Comparison of ENCODE assay signal across 23 cellular contexts in genomic region chr5:141786700-141787099, GRCh38.
DNase-seq lines count a peak whose midpoint lies in the region; ATAC-seq, FAIRE-seq and TF ChIP-seq lines count a peak whose summit lies in the region.
"Had no signal": no experiment of that assay in that cellular context is flagged by ENCODE, and none has a peak within 500 bp of the region (broad histone marks: within the 10 kb centered on the region; RNA-seq: fewer than 3 reads in every experiment).

No MANE protein-coding gene starts in this region.

- no peak for TF ChIP-seq RAD21 in HepG2 (CRISPR knock-in tag; IDR thresholded peaks at IDR 0.05)

- no peaks in the 10 kb centered on the region for H3K36me3 ChIP-seq in HepG2 (replicated peaks in 1 of 2; ENCODE audit: control insufficient read depth in 1 of 2, insufficient read depth in 2 of 2, low read length in 2 of 2)
- H3K36me3 ChIP-seq in right lobe of liver, result no peaks in the 10 kb centered on the region
- H3K36me3 ChIP-seq in osteoblast (ENCODE audit: insufficient read depth, low read length), result no peaks in the 10 kb centered on the region
- H3K36me3 ChIP-seq in PC-9 (ENCODE audit: low read depth), result no peaks in the 10 kb centered on the region
- H3K36me3 ChIP-seq: BLaER1 treated with 17β-estradiol and CSF1 and Interleukin-3, amounts not matched to agents 10 nM and 100 nM had no signal

- BruUV-seq in HepG2 (replicated peaks; lab: Mats Ljungman, UMichigan) (no TSS peak), PC-9 (replicated peaks; lab: Mats Ljungman, UMichigan) (no TSS peak)

- H3K4me2 ChIP-seq in HepG2 (ENCODE audit: low read depth, low read length) (no peak overlapping the region), osteoblast (ENCODE audit: insufficient read depth, low read length) (no peak overlapping the region), PC-9 (no peak overlapping the region)
- H3K4me2 ChIP-seq: A549; BLaER1 treated with 17β-estradiol and CSF1 and Interleukin-3, amounts not matched to agents 10 nM and 100 nM had no signal

- H3K36me3 Mint-ChIP-seq in glutamatergic neuron (ENCODE audit: unreplicated experiment), result no peaks in the 10 kb centered on the region
- H3K36me3 Mint-ChIP-seq: CD8-positive, alpha-beta T cell had no signal

- peaks cover 2% of the 10 kb centered on the region for H3K9me3 Mint-ChIP-seq in glutamatergic neuron (ENCODE audit: unreplicated experiment)
- H3K9me3 Mint-ChIP-seq: CD4-positive, alpha-beta T cell; CD8-positive, alpha-beta T cell had no signal

- TF ChIP-seq EP300 in HepG2 (IDR thresholded peaks at IDR 0.05; ENCODE audit: low read depth in 2 of 2, low read length in 2 of 2), result no peak
- TF ChIP-seq EP300 in HepG2 (CRISPR knock-in tag; IDR thresholded peaks at IDR 0.05; ENCODE audit: borderline replicate concordance), result no peak

- H3K27ac ChIP-seq in HepG2 (ENCODE audit: extremely low read length, insufficient read depth, low read length), result no peak overlapping the region
- H3K27ac ChIP-seq in right lobe of liver, result no peak overlapping the region
- no peak overlapping the region for H3K27ac ChIP-seq in osteoblast (ENCODE audit: low read depth, low read length)
- no peak overlapping the region for H3K27ac ChIP-seq in PC-9
- H3K27ac ChIP-seq: 22Rv1; A549; BLaER1 treated with 17β-estradiol and CSF1 and Interleukin-3, amounts not matched to agents 10 nM and 100 nM; C4-2B had no signal

- no peak for FAIRE-seq in HepG2 (lab: Jason Lieb, UNC)
- FAIRE-seq: A549, D721Med, G401.6, GM12891, GM18507, GM19239 had no signal

- WGBS in HepG2 (ENCODE audit: low lambda C conversion rate), result 0% methylated on average over 1 of the region's 3 CpGs
- no CpG with 5 or more reads among the region's 3 CpGs for WGBS in right lobe of liver (ENCODE audit: insufficient coverage, low coverage, low lambda C conversion rate, missing lambda C conversion rate)

- no peak for DNase-seq in HepG2 (ENCODE audit: low spot score)
- no peak for DNase-seq in right lobe of liver
- peak; percentile 39 for DNase-seq in glutamatergic neuron
- peak; percentile 23 for DNase-seq in osteoblast (ENCODE audit: insufficient read length, low spot score, missing footprints)
- no peak for DNase-seq in PC-9
- DNase-seq in NCI-H2029 treated with DMSO at 0.1 percent for 48 hours (lab: John Stamatoyannopoulos, UW), result no peak
- DNase-seq in GM13976 (ENCODE audit: low spot score), result no peak
- DNase-seq: AML-193; Caco-2; CD4-positive, alpha-beta T cell; CD8-positive, alpha-beta T cell; DMS79 treated with DMSO at 0.1 percent for 48 hours; GF-D8 had no signal

- intact Hi-C loops in HepG2 (cut with micrococcal nuclease; ENCODE audit: unreplicated experiment), result no loop called here
- intact Hi-C loops in right lobe of liver (cut with DNase I), result no loop called here
- intact Hi-C loops in PC-9 (cut with micrococcal nuclease; ENCODE audit: unreplicated experiment), result no loop called here

- peaks cover 23% of the 10 kb centered on the region for H3K4me1 Mint-ChIP-seq in glutamatergic neuron (ENCODE audit: low read depth, unreplicated experiment)
- H3K4me1 Mint-ChIP-seq: B cell had no signal

- H3K27ac Mint-ChIP-seq in glutamatergic neuron (ENCODE audit: unreplicated experiment), result no peak overlapping the region
- H3K27ac Mint-ChIP-seq: B cell; CD4-positive, alpha-beta T cell; CD8-positive, alpha-beta T cell had no signal

- peaks cover 5% of the 10 kb centered on the region; the same call in 1 of the 2 replicates for H3F3A ChIP-seq in PC-9 (ENCODE audit: insufficient read depth, low read depth)

- H3K9me2 ChIP-seq in PC-9 (ENCODE audit: insufficient read depth), result no peaks in the 10 kb centered on the region

- H3K9me3 ChIP-seq in HepG2 (ENCODE audit: low read length), result no peaks in the 10 kb centered on the region
- no peaks in the 10 kb centered on the region for H3K9me3 ChIP-seq in right lobe of liver
- no peaks in the 10 kb centered on the region for H3K9me3 ChIP-seq in osteoblast (ENCODE audit: low read depth, low read length)
- H3K9me3 ChIP-seq in PC-9 (ENCODE audit: insufficient read depth, low read depth), result no peaks in the 10 kb centered on the region
- H3K9me3 ChIP-seq: A549; BLaER1 treated with 17β-estradiol and CSF1 and Interleukin-3, amounts not matched to agents 10 nM and 100 nM; Caco-2 had no signal

- no peak for TF ChIP-seq POLR2A in HepG2 (IDR thresholded peaks at IDR 0.05; ENCODE audit: insufficient read depth in 1 of 2, low read depth in 2 of 2, low read length in 2 of 2)
- TF ChIP-seq POLR2A in right lobe of liver (IDR thresholded peaks at IDR 0.05), result no peak

- no peak for TF ChIP-seq CTCF in HepG2 (CRISPR knock-in tag; IDR thresholded peaks at IDR 0.05)
- no peak for TF ChIP-seq CTCF in right lobe of liver (IDR thresholded peaks at IDR 0.05)
- no peak for TF ChIP-seq CTCF in glutamatergic neuron (IDR thresholded peaks at IDR 0.05; ENCODE audit: partially characterized antibody, unreplicated experiment)
- no peak for TF ChIP-seq CTCF in osteoblast (IDR thresholded peaks at IDR 0.05; ENCODE audit: extremely low read depth, low read depth, low read length)
- TF ChIP-seq CTCF in PC-9 (conservative IDR thresholded peaks at IDR 0.05), result no peak
- TF ChIP-seq CTCF in GM13976 (IDR thresholded peaks at IDR 0.05; ENCODE audit: borderline replicate concordance, control extremely low read depth, extremely low read depth, insufficient read depth, missing control alignments), result no peak

- POLR2A ChIA-PET in HepG2 (lab: Yijun Ruan, JAX), result no interaction called here
- POLR2A ChIA-PET in PC-9 (lab: Charles Lee; ENCODE audit: unreplicated experiment), result no interaction called here

- in situ Hi-C loops in HepG2 (cut with HindIII; ENCODE audit: extremely low pct_ligation_motif_present, low pct_unique_long_range_greater_than_20kb), result no loop called here
- in situ Hi-C loops in GM13976 (cut with MboI; ENCODE audit: low sequenced_read_pairs, unreplicated experiment), result no loop called here

- no peak overlapping the region for H2AFZ ChIP-seq in HepG2 (ENCODE audit: low read length)
- no peak overlapping the region for H2AFZ ChIP-seq in osteoblast (ENCODE audit: low read length)
- no peak overlapping the region for H2AFZ ChIP-seq in PC-9

- CTCF ChIA-PET in HepG2 (lab: Yijun Ruan, JAX; ENCODE audit: low intra/inter-chr PET ratio, low total read pairs) (no interaction called here), PC-9 (lab: Charles Lee) (no interaction called here)

- peaks cover 5% of the 10 kb centered on the region for H3K27me3 Mint-ChIP-seq in glutamatergic neuron (ENCODE audit: unreplicated experiment)

- H3K4me1 ChIP-seq in HepG2 (ENCODE audit: insufficient read depth, low read length) (no peaks in the 10 kb centered on the region), right lobe of liver (no peaks in the 10 kb centered on the region), osteoblast (ENCODE audit: insufficient read depth, low read length) (no peaks in the 10 kb centered on the region), PC-9 (replicated peaks; ENCODE audit: insufficient read depth) (peaks cover 27% of the 10 kb centered on the region)

- no peak overlapping the region for H3K4me3 Mint-ChIP-seq in glutamatergic neuron (ENCODE audit: unreplicated experiment)
- H3K4me3 Mint-ChIP-seq: B cell; CD4-positive, alpha-beta T cell; CD8-positive, alpha-beta T cell had no signal

- ATAC-seq in HepG2, result no peak
- ATAC-seq in right lobe of liver, result no peak
- ATAC-seq: A549; CD8-positive, alpha-beta T cell had no signal

- no peak overlapping the region for H3K9ac ChIP-seq in HepG2 (ENCODE audit: insufficient read depth, low read depth, low read length)
- H3K9ac ChIP-seq: BLaER1 treated with 17β-estradiol and CSF1 and Interleukin-3, amounts not matched to agents 10 nM and 100 nM had no signal

- H4K20me1 ChIP-seq in HepG2 (ENCODE audit: insufficient read depth, low read length) (no peaks in the 10 kb centered on the region), osteoblast (ENCODE audit: insufficient read depth, low read length) (no peaks in the 10 kb centered on the region), PC-9 (ENCODE audit: insufficient read depth) (no peaks in the 10 kb centered on the region)

- no peak overlapping the region for H3K4me3 ChIP-seq in HepG2 (replicated peaks in 1 of 3; ENCODE audit: insufficient read depth in 1 of 3, low read depth in 2 of 3, low read length in 3 of 3)
- no peak overlapping the region for H3K4me3 ChIP-seq in right lobe of liver
- H3K4me3 ChIP-seq in osteoblast (ENCODE audit: insufficient read depth, low read length), result no peak overlapping the region
- no peak overlapping the region for H3K4me3 ChIP-seq in PC-9
- H3K4me3 ChIP-seq: A549; BLaER1 treated with 17β-estradiol and CSF1 and Interleukin-3, amounts not matched to agents 10 nM and 100 nM had no signal

- H3K27me3 ChIP-seq in HepG2 (ENCODE audit: control insufficient read depth in 1 of 2, insufficient read depth in 2 of 2, low read length in 2 of 2), result 0 out of 5 replicates have a peak, but pooled peaks cover 1 to 16% of the 10 kb centered on the region in 2 experiments
- no peaks in the 10 kb centered on the region for H3K27me3 ChIP-seq in right lobe of liver
- peaks cover 39% of the 10 kb centered on the region for H3K27me3 ChIP-seq in osteoblast (ENCODE audit: insufficient read depth, low read length)
- H3K27me3 ChIP-seq in PC-9 (ENCODE audit: insufficient read depth, low read depth), result no peaks in the 10 kb centered on the region
- H3K27me3 ChIP-seq: BLaER1 treated with 17β-estradiol and CSF1 and Interleukin-3, amounts not matched to agents 10 nM and 100 nM had no signal

- no peaks in the 10 kb centered on the region for H3K79me2 ChIP-seq in HepG2 (ENCODE audit: insufficient read depth, low read length)
- H3K79me2 ChIP-seq in osteoblast (ENCODE audit: insufficient read depth, low read length), result no peaks in the 10 kb centered on the region
- no peaks in the 10 kb centered on the region for H3K79me2 ChIP-seq in PC-9 (ENCODE audit: low read depth)

TF ChIP-seq in HepG2, 621 proteins besides CTCF, POLR2A, EP300 and RAD21:
- TF ChIP-seq ATF7 (IDR thresholded peaks at IDR 0.05), result peak; percentile 79
- no peak for TF ChIP-seq ATF7 (CRISPR knock-in tag; IDR thresholded peaks at IDR 0.05)
- TF ChIP-seq ATF4 (CRISPR knock-in tag; IDR thresholded peaks at IDR 0.05), result no peak
- peak; percentile 51 for TF ChIP-seq CREB1 (IDR thresholded peaks at IDR 0.05)
- TF ChIP-seq CREB1 (CRISPR knock-in tag; IDR thresholded peaks at IDR 0.05), result no peak
TF ChIP-seq in HepG2: peak in this region for 2.

Comparison
In these comparisons a context has a peak if more than half of its experiments do, and no peak if none do; other contexts are left out.
1. DNase-seq: peak in glutamatergic neuron (single experiment) and osteoblast (single experiment); none in HepG2 (single experiment), right lobe of liver (0 of 3), PC-9 (0 of 2), NCI-H2029 treated with DMSO at 0.1 percent for 48 hours (single experiment) and GM13976 (single experiment).